Comparison of ENCODE assay signal across 17 cellular contexts in the genomic region with DNA sequence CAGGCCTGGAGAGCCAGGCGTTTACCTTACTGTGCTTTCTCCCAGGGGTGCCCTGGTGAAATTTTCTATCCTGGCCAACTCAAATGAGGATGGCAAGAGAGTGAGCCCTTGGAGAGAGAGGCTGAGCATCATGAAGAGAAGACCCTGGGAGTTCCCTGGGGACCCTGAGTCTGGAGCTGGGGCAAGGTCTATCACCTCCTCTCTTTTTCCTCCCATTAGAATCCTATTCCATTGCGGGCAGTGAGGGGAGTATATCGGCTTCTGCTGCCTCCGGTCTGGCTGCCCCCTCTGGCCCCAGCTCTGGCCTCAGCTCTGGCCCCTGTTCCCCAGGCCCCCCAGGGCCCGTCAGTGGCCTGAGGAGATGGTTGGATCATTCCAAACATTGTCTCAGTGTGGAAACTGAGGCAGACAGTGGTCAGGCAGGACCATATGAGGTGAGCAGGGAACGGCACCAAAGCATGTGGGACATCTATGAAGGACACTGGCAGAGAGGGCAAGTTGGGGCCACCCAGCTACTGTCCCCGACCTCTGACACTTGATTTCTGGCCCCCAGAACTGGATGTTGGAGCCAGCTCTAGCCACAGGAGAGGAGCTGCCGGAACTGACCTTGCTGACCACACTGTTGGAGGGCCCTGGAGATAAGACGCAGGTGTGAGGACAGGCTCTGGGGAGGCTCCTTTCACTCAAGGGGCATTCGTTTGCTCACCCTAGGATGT. TPM values are rescaled to one million over a fixed set of nuclear protein-coding genes. Genes with fewer than 3 reads are reported as not detected.
DNase-seq lines count a peak whose midpoint lies in the region; ATAC-seq and TF ChIP-seq lines count a peak whose summit lies in the region.
"Had no signal": no experiment of that assay in that cellular context is flagged by ENCODE, and none has a peak within 500 bp of the region (broad histone marks: within the 10 kb centered on the region; RNA-seq: fewer than 3 reads in every experiment).

No MANE protein-coding gene starts in this region.

- 0 out of 22 replicates have a peak, but pooled peaks cover 0 to 4% (median 0%) of the 10 kb centered on the region in 11 experiments for H3K36me3 ChIP-seq in BLaER1 treated with 17β-estradiol and CSF1 and Interleukin-3, amounts not matched to agents 10 nM and 100 nM
- peaks cover 25 to 39% of the 10 kb centered on the region in 2 donors for H3K36me3 ChIP-seq in ascending aorta
- H3K36me3 ChIP-seq in naive thymus-derived CD4-positive, alpha-beta T cell (ENCODE audit: control insufficient read depth in 2 of 3, insufficient read depth in 3 of 3, low read length in 3 of 3) = no peaks in the 10 kb centered on the region
- H3K36me3 ChIP-seq in upper lobe of right lung = no peaks in the 10 kb centered on the region

- no peaks in the 10 kb centered on the region for H3K9me3 Mint-ChIP-seq in naive thymus-derived CD4-positive, alpha-beta T cell
- H3K9me3 Mint-ChIP-seq in endothelial cell (ENCODE audit: unreplicated experiment) = no peaks in the 10 kb centered on the region
- H3K9me3 Mint-ChIP-seq: naive thymus-derived CD8-positive, alpha-beta T cell had no signal

- peaks cover 0 to 8% (median 0%) of the 10 kb centered on the region in 5 donors for H3K36me3 Mint-ChIP-seq in naive thymus-derived CD4-positive, alpha-beta T cell
- peaks cover 29% of the 10 kb centered on the region for H3K36me3 Mint-ChIP-seq in endothelial cell (ENCODE audit: low read depth, unreplicated experiment)
- H3K36me3 Mint-ChIP-seq: activated naive CD8-positive, alpha-beta T cell had no signal

- H3K27ac ChIP-seq in BLaER1 treated with 17β-estradiol and CSF1 and Interleukin-3, amounts not matched to agents 10 nM and 100 nM = peak overlapping the region in 7 of 11 experiments; percentile 24 to 90 (median 85); a peak in 10 of 22 replicates
- H3K27ac ChIP-seq in ascending aorta = peak overlapping the region; percentile 87 to 97
- H3K27ac ChIP-seq in naive thymus-derived CD4-positive, alpha-beta T cell (ENCODE audit: low read depth, low read length) = no peak overlapping the region
- no peak overlapping the region for H3K27ac ChIP-seq in upper lobe of right lung

- POLR2A ChIA-PET in naive thymus-derived CD4-positive, alpha-beta T cell (lab: Charles Lee) = interaction anchor here (0.8 kb wide), 1 partner anchor 21 kb away, joined by 4 read pairs; a partner anchor contains a TSS

- peak overlapping the region in 4 of 11 experiments; percentile 68 to 76 (median 74); a peak in 8 of 22 replicates for H3K9ac ChIP-seq in BLaER1 treated with 17β-estradiol and CSF1 and Interleukin-3, amounts not matched to agents 10 nM and 100 nM

- peaks cover 23 to 75% (median 68%) of the 10 kb centered on the region in 10 experiments for H3K4me1 ChIP-seq in BLaER1 treated with 17β-estradiol and CSF1 and Interleukin-3, amounts not matched to agents 10 nM and 100 nM
- H3K4me1 ChIP-seq in ascending aorta (peaks cover 6 to 39% of the 10 kb centered on the region in 2 donors), upper lobe of right lung (peaks cover 6% of the 10 kb centered on the region)
- H3K4me1 ChIP-seq in naive thymus-derived CD4-positive, alpha-beta T cell (ENCODE audit: control insufficient read depth in 2 of 2, insufficient read depth in 2 of 2, low read length in 2 of 2) = peaks cover 0 to 8% of the 10 kb centered on the region in 2 donors

- peak; percentile 21 for DNase-seq in GM13977 (ENCODE audit: low spot score)
- DNase-seq in ascending aorta (ENCODE audit: low spot score in 2 of 2) = no peak
- DNase-seq in naive thymus-derived CD4-positive, alpha-beta T cell = no peak
- DNase-seq in upper lobe of right lung = no peak
- no peak for DNase-seq in hippocampal formation (lab: John Stamatoyannopoulos, UW)
- no peak for DNase-seq in endothelial cell (ENCODE audit: low spot score)
- DNase-seq: activated CD4-positive, CD25-positive, alpha-beta regulatory T cell treated with anti-CD3 and anti-CD28 coated beads, Interleukin-2, amount 50 U/mL, for 72 hours; naive thymus-derived CD8-positive, alpha-beta T cell; NCI-H1048; stimulated activated CD4-positive, alpha-beta T cell treated with anti-CD3 and anti-CD28 coated beads, Interleukin-2, amount 100 ng/mL, for 24 hours; T-helper 2 cell; testis had no signal

- peaks cover 21 to 46% (median 37%) of the 10 kb centered on the region in 11 experiments for H3K27me3 ChIP-seq in BLaER1 treated with 17β-estradiol and CSF1 and Interleukin-3, amounts not matched to agents 10 nM and 100 nM
- H3K27me3 ChIP-seq in ascending aorta = no peaks in the 10 kb centered on the region
- H3K27me3 ChIP-seq in naive thymus-derived CD4-positive, alpha-beta T cell (ENCODE audit: control insufficient read depth in 2 of 2, insufficient read depth in 2 of 2, low read length in 2 of 2) = peaks cover 0 to 6% of the 10 kb centered on the region in 2 donors
- peaks cover 23% of the 10 kb centered on the region for H3K27me3 ChIP-seq in upper lobe of right lung
- H3K27me3 ChIP-seq: testis had no signal

- H3K4me1 Mint-ChIP-seq in naive thymus-derived CD4-positive, alpha-beta T cell = peaks cover 0 to 13% (median 6%) of the 10 kb centered on the region in 7 donors
- peaks cover 9% of the 10 kb centered on the region for H3K4me1 Mint-ChIP-seq in endothelial cell (ENCODE audit: unreplicated experiment)

- peaks cover 0 to 6% (median 0%) of the 10 kb centered on the region in 11 experiments; a peak in 2 of 22 replicates for H3K9me3 ChIP-seq in BLaER1 treated with 17β-estradiol and CSF1 and Interleukin-3, amounts not matched to agents 10 nM and 100 nM (replicated peaks in 1 of 11)
- H3K9me3 ChIP-seq in ascending aorta (no peaks in the 10 kb centered on the region), upper lobe of right lung (no peaks in the 10 kb centered on the region)
- no peaks in the 10 kb centered on the region for H3K9me3 ChIP-seq in naive thymus-derived CD4-positive, alpha-beta T cell (ENCODE audit: control insufficient read depth in 2 of 3, low read length in 3 of 3)
- H3K9me3 ChIP-seq: HAP-1, testis had no signal

- no peak overlapping the region for H3K27ac Mint-ChIP-seq in naive thymus-derived CD4-positive, alpha-beta T cell
- no peak overlapping the region for H3K27ac Mint-ChIP-seq in endothelial cell (ENCODE audit: unreplicated experiment)

- H3K4me3 ChIP-seq in BLaER1 treated with 17β-estradiol and CSF1 and Interleukin-3, amounts not matched to agents 10 nM and 100 nM = peak overlapping the region in 2 of 10 experiments; percentile 46 to 51; a peak in 2 of 20 replicates
- H3K4me3 ChIP-seq in ascending aorta = peak overlapping the region in 1 of 2 donors; percentile 88
- no peak overlapping the region for H3K4me3 ChIP-seq in naive thymus-derived CD4-positive, alpha-beta T cell (ENCODE audit: low read length)
- H3K4me3 ChIP-seq in upper lobe of right lung = no peak overlapping the region

- CTCF ChIA-PET in naive thymus-derived CD4-positive, alpha-beta T cell (lab: Charles Lee) = interaction anchor here (1.3 to 1.5 kb wide), 2 partner anchors 8 to 33 kb away, joined by 3 read pairs; no protein-coding TSS in a partner anchor

- no peaks in the 10 kb centered on the region for H4K20me1 ChIP-seq in BLaER1 treated with 17β-estradiol and CSF1 and Interleukin-3, amounts not matched to agents 10 nM and 100 nM

- intact Hi-C loops in ascending aorta (cut with DNase I) (loop anchor here (5.0 kb wide), 1 partner anchor 79 kb away; a partner anchor contains a TSS), upper lobe of right lung (cut with DNase I) (no loop called here)
- intact Hi-C loops in naive thymus-derived CD4-positive, alpha-beta T cell (cut with micrococcal nuclease) = no loop called here

- H3K27me3 Mint-ChIP-seq in naive thymus-derived CD4-positive, alpha-beta T cell = peaks cover 8 to 70% (median 39%) of the 10 kb centered on the region in 5 donors
- H3K27me3 Mint-ChIP-seq in endothelial cell (ENCODE audit: unreplicated experiment) = peaks cover 17% of the 10 kb centered on the region

- TF ChIP-seq CTCF in GM13977 (IDR thresholded peaks at IDR 0.05; ENCODE audit: extremely low read depth, insufficient read depth, missing control alignments) (no peak), ascending aorta (IDR thresholded peaks at IDR 0.05) (no peak), upper lobe of right lung (IDR thresholded peaks at IDR 0.05) (no peak), endothelial cell (IDR thresholded peaks at IDR 0.05; ENCODE audit: unreplicated experiment) (no peak)

- peak overlapping the region in 10 of 11 experiments; percentile 59 to 99 (median 90); a peak in 20 of 22 replicates for H3K4me2 ChIP-seq in BLaER1 treated with 17β-estradiol and CSF1 and Interleukin-3, amounts not matched to agents 10 nM and 100 nM

- H3K4me3 Mint-ChIP-seq in naive thymus-derived CD4-positive, alpha-beta T cell = peak overlapping the region in 7 of 10 donors; percentile 17 to 88 (median 49)
- no peak overlapping the region for H3K4me3 Mint-ChIP-seq in endothelial cell (ENCODE audit: unreplicated experiment)

- ATAC-seq in naive thymus-derived CD4-positive, alpha-beta T cell = no peak
- ATAC-seq in upper lobe of right lung (no peak), GM19467 (IDR thresholded peaks at IDR 0.05; ENCODE audit: unreplicated experiment) (no peak)
- ATAC-seq: HepG2; naive thymus-derived CD8-positive, alpha-beta T cell had no signal

- in situ Hi-C loops in GM13977 (cut with MboI; ENCODE audit: low pct_unique_long_range_greater_than_20kb, low sequenced_read_pairs, unreplicated experiment) = no loop called here

RNA-seq across cellular contexts. Expression of a gene that starts 1.6 kb away (rescaled TPM):
- total RNA-seq in ascending aorta = 47.8 TPM
- total RNA-seq in naive thymus-derived CD4-positive, alpha-beta T cell = 1 to 10 TPM in 1 of 5 experiments, under 1 TPM in 4; 0.29 to 1.2 (median 0.84) TPM
- not detected for polyA plus RNA-seq in naive thymus-derived CD4-positive, alpha-beta T cell
- 16.3 TPM for total RNA-seq in upper lobe of right lung
- 20.0 TPM for total RNA-seq in endothelial cell (ENCODE audit: unreplicated experiment)
- polyA plus RNA-seq: naive thymus-derived CD8-positive, alpha-beta T cell had no signal

RNA-seq across cellular contexts. Expression of a gene that starts 8.2 kb away (rescaled TPM):
- total RNA-seq in ascending aorta (33.5 TPM), upper lobe of right lung (26.0 TPM), endothelial cell (ENCODE audit: unreplicated experiment) (43.7 TPM)
- 10 to 100 TPM; 25.1 to 42.5 (median 35.6) TPM for total RNA-seq in naive thymus-derived CD4-positive, alpha-beta T cell
- polyA plus RNA-seq in naive thymus-derived CD4-positive, alpha-beta T cell = 1 to 10 TPM; 5.3 to 6.7 TPM

RNA-seq across cellular contexts. Expression of a gene that starts 20.1 kb away (rescaled TPM):
- total RNA-seq in ascending aorta (16.6 TPM), upper lobe of right lung (0.93 TPM), endothelial cell (ENCODE audit: unreplicated experiment) (1.3 TPM)
- 1 to 10 TPM in 1 of 5 experiments, not detected in 4; 1.4 TPM for total RNA-seq in naive thymus-derived CD4-positive, alpha-beta T cell
- polyA plus RNA-seq in naive thymus-derived CD4-positive, alpha-beta T cell = not detected
- polyA plus RNA-seq: naive thymus-derived CD8-positive, alpha-beta T cell had no signal

RNA-seq across cellular contexts. Expression of a gene that starts 21.9 kb away (rescaled TPM):
- total RNA-seq in ascending aorta = 153 TPM
- 10 to 100 TPM; 20.1 to 29.7 (median 21.9) TPM for total RNA-seq in naive thymus-derived CD4-positive, alpha-beta T cell
- 10 to 100 TPM; 18.5 to 29.7 TPM for polyA plus RNA-seq in naive thymus-derived CD4-positive, alpha-beta T cell
- 31.0 TPM for total RNA-seq in upper lobe of right lung
- 18.5 TPM for total RNA-seq in endothelial cell (ENCODE audit: unreplicated experiment)

Comparison
In these comparisons a context has a peak if more than half of its experiments do, and no peak if none do; other contexts are left out.
1. H3K27ac ChIP-seq: peak in BLaER1 treated with 17β-estradiol and CSF1 and Interleukin-3, amounts not matched to agents 10 nM and 100 nM (7 of 11) and ascending aorta (2 of 2); none in naive thymus-derived CD4-positive, alpha-beta T cell (single experiment) and upper lobe of right lung (single experiment).